8 cellular contexts compared by ENCODE assay signal in genomic region chr16:3459401-3460090, GRCh38. TPM values are rescaled to one million over a fixed set of nuclear protein-coding genes. Genes with fewer than 3 reads are reported as not detected.
A peak's percentile ranks its signal among the peaks of the same experiment; 100 is the strongest.
DNase-seq lines count a peak whose midpoint lies in the region; ATAC-seq and TF ChIP-seq lines count a peak whose summit lies in the region.

No MANE protein-coding gene starts in this region.

- ATAC-seq in central memory CD8-positive, alpha-beta T cell (replicated peaks; ENCODE audit: extremely low read depth, poor library complexity, severe bottlenecking): no peak
- no peak for ATAC-seq in mucosa of descending colon

- intact Hi-C loops in mucosa of descending colon (cut with DNase I, micrococcal nuclease): no loop called here

- H3K4me1 ChIP-seq in muscle layer of duodenum (ENCODE audit: control insufficient read depth in 1 of 2, insufficient read depth in 2 of 2, low read length in 2 of 2) (peaks cover 14 to 52% of the 10 kb centered on the region in 2 donors), mucosa of descending colon (ENCODE audit: low read depth) (peaks cover 46% of the 10 kb centered on the region)

- peak overlapping the region; percentile 89 for H3K27ac Mint-ChIP-seq in central memory CD8-positive, alpha-beta T cell (ENCODE audit: low read depth)

- H3K4me1 Mint-ChIP-seq in central memory CD8-positive, alpha-beta T cell: peaks cover 41% of the 10 kb centered on the region

- H3K4me3 ChIP-seq in AG10803 (ENCODE audit: low read length) (peak overlapping the region; percentile 95), muscle layer of duodenum (ENCODE audit: low read depth in 1 of 2, low read length in 2 of 2) (peak overlapping the region; percentile 67 to 77), mucosa of descending colon (no peak overlapping the region)

- peak overlapping the region; percentile 86 for H3K4me3 Mint-ChIP-seq in central memory CD8-positive, alpha-beta T cell

- TF ChIP-seq CTCF in AG10803 (conservative IDR thresholded peaks at IDR 0.05; ENCODE audit: low read length): no peak
- TF ChIP-seq CTCF in mucosa of descending colon (IDR thresholded peaks at IDR 0.05): no peak

- no peaks in the 10 kb centered on the region for H3K27me3 Mint-ChIP-seq in central memory CD8-positive, alpha-beta T cell

- H3K27ac ChIP-seq in KOPT-K1 (ENCODE audit: low read depth, low read length, poor library complexity, severe bottlenecking) (peak overlapping the region; percentile 96), muscle layer of duodenum (ENCODE audit: low read length) (peak overlapping the region; percentile 91)

- DNase-seq in AG10803 (ENCODE audit: low read depth) (no peak), T-helper 9 cell (no peak), DMS53 (lab: John Stamatoyannopoulos, UW) (no peak), mucosa of descending colon (no peak), NCI-H2107 (lab: John Stamatoyannopoulos, UW) (no peak)
- DNase-seq in central memory CD8-positive, alpha-beta T cell (ENCODE audit: low spot score in 2 of 2): no peak

- H3K36me3 ChIP-seq in KOPT-K1 (ENCODE audit: insufficient read depth, low read length) (no peaks in the 10 kb centered on the region), muscle layer of duodenum (ENCODE audit: control insufficient read depth in 1 of 2, insufficient read depth in 2 of 2, low read length in 2 of 2) (no peaks in the 10 kb centered on the region), mucosa of descending colon (ENCODE audit: low read depth) (no peaks in the 10 kb centered on the region)

- H3K9me3 ChIP-seq in KOPT-K1 (ENCODE audit: insufficient read depth, low read length, poor library complexity, severe bottlenecking) (no peaks in the 10 kb centered on the region), muscle layer of duodenum (ENCODE audit: control insufficient read depth in 1 of 2, low read length in 2 of 2) (no peaks in the 10 kb centered on the region), mucosa of descending colon (no peaks in the 10 kb centered on the region)

- no peaks in the 10 kb centered on the region for H3K27me3 ChIP-seq in muscle layer of duodenum (ENCODE audit: low read depth, low read length)

- peaks cover 15% of the 10 kb centered on the region for H3K36me3 Mint-ChIP-seq in central memory CD8-positive, alpha-beta T cell (ENCODE audit: insufficient read depth)

- H3K9me3 Mint-ChIP-seq in central memory CD8-positive, alpha-beta T cell: no peaks in the 10 kb centered on the region

RNA-seq across cellular contexts. Expression of gene NAA60, which starts 16.1 kb away (rescaled TPM):
- 10 to 100 TPM; 72.2 to 94.7 (median 83.3) TPM for total RNA-seq in mucosa of descending colon

RNA-seq across cellular contexts. Expression of gene ZNF597, which starts 16.2 kb away (rescaled TPM):
- 1 to 10 TPM; 1.9 TPM for total RNA-seq in mucosa of descending colon

RNA-seq across cellular contexts. Expression of gene C16orf90, which starts 35.7 kb away (rescaled TPM):
- not detected for total RNA-seq in mucosa of descending colon

RNA-seq across cellular contexts. Expression of gene CLUAP1, which starts 41.3 kb away (rescaled TPM):
- total RNA-seq in mucosa of descending colon: 10 to 100 TPM in 2 of 3 donors, 1 to 10 TPM in 1; 8.3 to 37.3 (median 10.8) TPM

RNA-seq across cellular contexts. Expression of gene ZNF174, which starts 58.5 kb away (rescaled TPM):
- total RNA-seq in mucosa of descending colon: 10 to 100 TPM in 1 of 3 donors, 1 to 10 TPM in 2; 7.5 to 14.5 (median 8.0) TPM
